ENCODE assay signal across 33 cellular contexts in genomic region chr1:54603241-54603640, GRCh38. TPM values are rescaled to one million over a fixed set of nuclear protein-coding genes. Genes with fewer than 3 reads are reported as not detected.
"Had no signal": no experiment of that assay in that cellular context is flagged by ENCODE, and none has a peak within 500 bp of the region (broad histone marks: within the 10 kb centered on the region; RNA-seq: fewer than 3 reads in every experiment).

No MANE protein-coding gene starts in this region.

- H3K27me3 ChIP-seq: ascending aorta, body of pancreas, MG63, SJSA1 had no signal

- H3K9me3 ChIP-seq: ascending aorta, body of pancreas, MG63, SJSA1 had no signal

- DNase-seq: activated CD4-positive, alpha-beta T cell treated with anti-CD3 and anti-CD28 coated beads for 4 hours; activated CD4-positive, alpha-beta T cell treated with anti-CD3 and anti-CD28 coated beads, Interleukin-2, amount 50 U/mL, for 4 hours; activated CD8-positive, alpha-beta memory T cell treated with anti-CD3 and anti-CD28 coated beads, Interleukin-2, amount 50 U/mL, for 48 hours; activated CD8-positive, alpha-beta T cell treated with anti-CD3 and anti-CD28 coated beads, Interleukin-2, amount 10 ng/mL, durations not matched to agents 7 days and 5 days; activated naive CD8-positive, alpha-beta T cell treated with anti-CD3 and anti-CD28 coated beads, Interleukin-2, amount 50 U/mL, for 24 hours; activated T-cell treated with anti-CD3 and anti-CD28 coated beads, Interleukin-2, amount 50 U/mL, for 1 hour; amniotic stem cell; body of pancreas; central memory CD4-positive, alpha-beta T cell; KBM-7; MG63; MV-4-11; NCI-H1092 treated with DMSO at 0.1 percent for 48 hours; NCI-H1436; NCI-H1694 treated with DMSO at 0.1 percent for 48 hours; NCI-H2029 treated with DMSO at 0.1 percent for 48 hours; NCI-H345; NCI-H510A; NCI-H526 treated with DMSO at 0.1 percent for 48 hours; NCI-H82; NK-92 treated with Interleukin-12 subunit alpha and Interleukin-12 subunit beta, amount 100 ng/mL, for 24 hours; OCI-M1; Right ventricle myocardium superior; SW 1271 had no signal

- ATAC-seq: activated CD4-positive, CD25-positive, alpha-beta regulatory T cell treated with anti-CD3 and anti-CD28 coated beads, Interleukin-2, amount 50 U/mL, for 24 hours; activated CD8-positive, alpha-beta T cell treated with anti-CD3 and anti-CD28 coated beads, Interleukin-2, amount 10 ng/mL, durations not matched to agents 7 days and 5 days; activated naive CD4-positive, alpha-beta T cell treated with anti-CD3 and anti-CD28 coated beads, Interleukin-2, amount 50 U/mL, for 72 hours; activated naive CD8-positive, alpha-beta T cell treated with anti-CD3 and anti-CD28 coated beads, Interleukin-2, amount 50 U/mL, for 24 hours; body of pancreas; Panc1; SK-N-SH treated with all-trans-retinoic acid at 6 μM for 48 hours had no signal

- H3K36me3 ChIP-seq: MG63, SJSA1 had no signal

- H3K4me3 ChIP-seq: ascending aorta, body of pancreas, MG63, SJSA1 had no signal

- H3K4me1 ChIP-seq: ascending aorta, body of pancreas, SJSA1 had no signal

- H3K27ac ChIP-seq: ascending aorta, body of pancreas, SJSA1 had no signal

RNA-seq across cellular contexts. Expression of gene FAM151A, which starts 20.1 kb away (rescaled TPM):
- total RNA-seq: activated CD8-positive, alpha-beta T cell treated with anti-CD3 and anti-CD28 coated beads, Interleukin-2, amount 10 ng/mL, durations not matched to agents 7 days and 5 days; activated naive CD4-positive, alpha-beta T cell treated with anti-CD3 and anti-CD28 coated beads, Interleukin-2, amount 50 U/mL, for 72 hours; ascending aorta; body of pancreas; bronchial epithelial cell; LHCN-M2; SJSA1; T-helper 1 cell treated with Interleukin-12 subunit alpha and Interleukin-12 subunit beta and Interleukin-4 antibody, amounts not matched to agents 30 ng/mL and 1 ng/mL, for 36 hours had no signal

RNA-seq across cellular contexts. Expression of gene MROH7, which starts 38.3 kb away (rescaled TPM):
- total RNA-seq: activated CD8-positive, alpha-beta T cell treated with anti-CD3 and anti-CD28 coated beads, Interleukin-2, amount 10 ng/mL, durations not matched to agents 7 days and 5 days; LHCN-M2; SJSA1 had no signal
